In the genomic region with DNA sequence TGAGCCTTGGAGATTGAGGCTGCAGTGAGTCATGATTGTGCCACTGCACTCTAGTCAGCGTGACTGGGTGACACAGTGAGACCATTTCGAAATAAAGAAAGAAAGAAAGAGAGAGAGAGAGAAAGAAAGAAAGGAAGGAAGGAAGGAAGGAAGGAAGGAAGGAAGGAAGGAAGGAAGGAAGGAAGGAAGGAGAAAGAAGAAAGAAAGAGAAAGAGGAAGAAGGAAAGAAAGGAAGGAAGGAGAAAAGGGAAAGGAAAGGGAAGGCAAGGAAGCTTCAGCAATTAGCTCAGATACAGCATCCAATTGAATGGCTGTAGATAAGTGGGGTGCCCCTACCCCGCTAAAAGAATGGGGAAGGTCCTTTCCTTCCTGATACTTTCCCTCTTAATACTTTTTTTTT, we compare ENCODE assay signal across 18 cellular contexts.
"Had no signal": no experiment of that assay in that cellular context is flagged by ENCODE, and none has a peak within 500 bp of the region (broad histone marks: within the 10 kb centered on the region; RNA-seq: fewer than 3 reads in every experiment).

No MANE protein-coding gene starts in this region.

- H3K9me3 ChIP-seq: colonic mucosa, sigmoid colon, stomach, testis, upper lobe of left lung had no signal

- H3K9me3 Mint-ChIP-seq: activated CD8-positive, alpha-beta T cell treated with anti-CD3 and anti-CD28 coated beads for 36 hours; activated naive CD4-positive, alpha-beta T cell treated with anti-CD3 and anti-CD28 coated beads, Interleukin-2, amount 50 U/mL, for 24 hours; activated T-cell treated with anti-CD3 and anti-CD28 coated beads, Interleukin-2, amount 50 U/mL, for 4 hours; immature natural killer cell; nephron progenitor cell had no signal

- H3K27me3 Mint-ChIP-seq: activated CD8-positive, alpha-beta T cell treated with anti-CD3 and anti-CD28 coated beads for 36 hours; activated naive CD4-positive, alpha-beta T cell treated with anti-CD3 and anti-CD28 coated beads, Interleukin-2, amount 50 U/mL, for 24 hours had no signal

- H3K4me1 ChIP-seq: colonic mucosa, parathyroid adenoma, sigmoid colon, stomach, testis, upper lobe of left lung had no signal

- H3K27ac Mint-ChIP-seq: activated CD8-positive, alpha-beta T cell treated with anti-CD3 and anti-CD28 coated beads for 36 hours; activated naive CD4-positive, alpha-beta T cell treated with anti-CD3 and anti-CD28 coated beads, Interleukin-2, amount 50 U/mL, for 24 hours had no signal

- H3K27ac ChIP-seq: colonic mucosa, parathyroid adenoma, sigmoid colon, stomach, testis, upper lobe of left lung, WERI-Rb-1 had no signal

- DNase-seq: activated CD4-positive, alpha-beta T cell treated with anti-CD3 and anti-CD28 coated beads for 4 hours; activated CD8-positive, alpha-beta T cell treated with anti-CD3 and anti-CD28 coated beads for 36 hours; activated effector memory CD4-positive, alpha-beta T cell treated with Interleukin-2 at 50 U/mL for 16 hours; activated T-cell treated with anti-CD3 and anti-CD28 coated beads, Interleukin-2, amount 50 U/mL, for 4 hours; caudate nucleus; colonic mucosa; foreskin melanocyte; head of caudate nucleus; immature natural killer cell; nephron progenitor cell; sigmoid colon; stimulated activated CD4-positive, alpha-beta T cell treated with anti-CD3 and anti-CD28 coated beads, Interleukin-1b, Interleukin-23, amount 100 ng/mL, for 48 hours; stomach; testis; upper lobe of left lung; WERI-Rb-1 had no signal

- H3K4me3 Mint-ChIP-seq: activated CD8-positive, alpha-beta T cell treated with anti-CD3 and anti-CD28 coated beads for 36 hours; activated naive CD4-positive, alpha-beta T cell treated with anti-CD3 and anti-CD28 coated beads, Interleukin-2, amount 50 U/mL, for 24 hours; activated T-cell treated with anti-CD3 and anti-CD28 coated beads, Interleukin-2, amount 50 U/mL, for 4 hours; immature natural killer cell; nephron progenitor cell had no signal

- H3K4me1 Mint-ChIP-seq: activated naive CD4-positive, alpha-beta T cell treated with anti-CD3 and anti-CD28 coated beads, Interleukin-2, amount 50 U/mL, for 24 hours; immature natural killer cell; nephron progenitor cell had no signal

- H3K36me3 Mint-ChIP-seq: activated naive CD4-positive, alpha-beta T cell treated with anti-CD3 and anti-CD28 coated beads, Interleukin-2, amount 50 U/mL, for 24 hours had no signal

- H3K36me3 ChIP-seq: colonic mucosa, sigmoid colon, stomach, upper lobe of left lung, WERI-Rb-1 had no signal

- H3K4me3 ChIP-seq: colonic mucosa, sigmoid colon, stomach, testis, upper lobe of left lung had no signal

- ATAC-seq: activated CD8-positive, alpha-beta T cell treated with anti-CD3 and anti-CD28 coated beads for 36 hours; activated T-cell treated with anti-CD3 and anti-CD28 coated beads, Interleukin-2, amount 50 U/mL, for 4 hours had no signal

- H3K27me3 ChIP-seq: colonic mucosa, sigmoid colon, stomach, testis, upper lobe of left lung had no signal
